25 cellular contexts compared by ENCODE assay signal in genomic region chr6:137191670-137192069, GRCh38. TPM values are rescaled to one million over a fixed set of nuclear protein-coding genes. Genes with fewer than 3 reads are reported as not detected.
"Had no signal": no experiment of that assay in that cellular context is flagged by ENCODE, and none has a peak within 500 bp of the region (broad histone marks: within the 10 kb centered on the region; RNA-seq: fewer than 3 reads in every experiment).

No MANE protein-coding gene starts in this region.

- H3K4me1 Mint-ChIP-seq: endodermal cell, neural progenitor cell had no signal

- H3K4me1 ChIP-seq: neural progenitor cell, psoas muscle, sigmoid colon, uterus had no signal

- H3K36me3 ChIP-seq: SJSA1, transverse colon, uterus, WERI-Rb-1 had no signal

- H3K27ac Mint-ChIP-seq: activated CD4-positive, alpha-beta memory T cell treated with anti-CD3 and anti-CD28 coated beads for 36 hours; activated naive CD8-positive, alpha-beta T cell treated with anti-CD3 and anti-CD28 coated beads for 36 hours; endodermal cell; naive thymus-derived CD4-positive, alpha-beta T cell; neural progenitor cell; T-helper 17 cell had no signal

- ATAC-seq: left lung; naive thymus-derived CD4-positive, alpha-beta T cell; psoas muscle; T-helper 17 cell had no signal

- H3K9ac ChIP-seq: neural progenitor cell had no signal

- H3K27me3 ChIP-seq: left lung, neural progenitor cell, sigmoid colon, SJSA1, spleen, transverse colon, uterus had no signal

- H3K4me2 ChIP-seq: neural progenitor cell had no signal

- DNase-seq: activated CD4-positive, alpha-beta memory T cell treated with anti-CD3 and anti-CD28 coated beads for 36 hours; activated naive CD4-positive, alpha-beta T cell; activated naive CD8-positive, alpha-beta T cell treated with anti-CD3 and anti-CD28 coated beads for 36 hours; amygdala; caudate nucleus; endodermal cell; erythroblast; foreskin melanocyte; kidney; left lung; mesenchymal stem cell; mucosa of descending colon; naive thymus-derived CD4-positive, alpha-beta T cell; psoas muscle; sigmoid colon; spleen; stimulated activated naive CD4-positive, alpha-beta T cell; T-helper 17 cell; transverse colon; uterus; WERI-Rb-1 had no signal

- H3K27ac ChIP-seq: neural progenitor cell, psoas muscle, sigmoid colon, SJSA1, spleen, transverse colon, uterus, WERI-Rb-1 had no signal

- H3K36me3 Mint-ChIP-seq: neural progenitor cell had no signal

- H3K9me3 ChIP-seq: sigmoid colon, uterus had no signal

- H3K4me3 Mint-ChIP-seq: activated CD4-positive, alpha-beta memory T cell treated with anti-CD3 and anti-CD28 coated beads for 36 hours; activated naive CD8-positive, alpha-beta T cell treated with anti-CD3 and anti-CD28 coated beads for 36 hours; endodermal cell; naive thymus-derived CD4-positive, alpha-beta T cell; T-helper 17 cell had no signal

- H3K27me3 Mint-ChIP-seq: activated CD4-positive, alpha-beta memory T cell treated with anti-CD3 and anti-CD28 coated beads for 36 hours; T-helper 17 cell had no signal

- H3K4me3 ChIP-seq: left lung, mucosa of descending colon, neural progenitor cell, psoas muscle, sigmoid colon, SJSA1, spleen, transverse colon, uterus had no signal

- H2AFZ ChIP-seq: neural progenitor cell had no signal

RNA-seq across cellular contexts. Expression of gene IL22RA2, which starts 18.2 kb away (rescaled TPM):
- total RNA-seq: activated CD4-positive, alpha-beta memory T cell treated with anti-CD3 and anti-CD28 coated beads for 36 hours; activated naive CD8-positive, alpha-beta T cell treated with anti-CD3 and anti-CD28 coated beads for 36 hours; endodermal cell; kidney; left lung; mucosa of descending colon; naive thymus-derived CD4-positive, alpha-beta T cell; osteoblast; psoas muscle; sigmoid colon; SJSA1; subcutaneous adipose tissue; T-helper 17 cell; uterus had no signal
- polyA plus RNA-seq: naive thymus-derived CD4-positive, alpha-beta T cell; psoas muscle had no signal
